In genomic region chr2:145260674-145261073, GRCh38 we compare ENCODE assay signal across 22 cellular contexts.
A peak's percentile ranks its signal among the peaks of the same experiment; 100 is the strongest.
DNase-seq lines count a peak whose midpoint lies in the region; ATAC-seq and TF ChIP-seq lines count a peak whose summit lies in the region.
"Had no signal": no experiment of that assay in that cellular context is flagged by ENCODE, and none has a peak within 500 bp of the region (broad histone marks: within the 10 kb centered on the region; RNA-seq: fewer than 3 reads in every experiment).

No MANE protein-coding gene starts in this region.

- no peak for TF ChIP-seq POLR2A in right lobe of liver (IDR thresholded peaks at IDR 0.05)

- H3K9me3 Mint-ChIP-seq in activated naive CD8-positive, alpha-beta T cell treated with anti-CD3 and anti-CD28 coated beads, Interleukin-2, amount 50 U/mL, for 24 hours: peaks cover 8% of the 10 kb centered on the region
- H3K9me3 Mint-ChIP-seq in activated naive CD8-positive, alpha-beta T cell treated with anti-CD3 and anti-CD28 coated beads for 36 hours: no peaks in the 10 kb centered on the region
- H3K9me3 Mint-ChIP-seq in stimulated activated effector memory CD8-positive, alpha-beta T cell treated with anti-CD3 and anti-CD28 coated beads, Interleukin-12 subunit alpha, Interleukin-12 subunit beta, amount 100 ng/mL, for 72 hours: no peaks in the 10 kb centered on the region
- H3K9me3 Mint-ChIP-seq in stimulated activated naive CD8-positive, alpha-beta T cell treated with anti-CD3 and anti-CD28 coated beads, Interleukin-15, amount 100 ng/mL, for 72 hours: peaks cover 0 to 4% of the 10 kb centered on the region in 2 donors
- H3K9me3 Mint-ChIP-seq: CD8-positive, alpha-beta memory T cell had no signal

- no peak overlapping the region for H3K27ac Mint-ChIP-seq in activated naive CD8-positive, alpha-beta T cell treated with anti-CD3 and anti-CD28 coated beads, Interleukin-2, amount 50 U/mL, for 24 hours
- H3K27ac Mint-ChIP-seq in activated naive CD8-positive, alpha-beta T cell treated with anti-CD3 and anti-CD28 coated beads for 36 hours: no peak overlapping the region
- no peak overlapping the region for H3K27ac Mint-ChIP-seq in stimulated activated effector memory CD8-positive, alpha-beta T cell treated with anti-CD3 and anti-CD28 coated beads, Interleukin-12 subunit alpha, Interleukin-12 subunit beta, amount 100 ng/mL, for 72 hours
- H3K27ac Mint-ChIP-seq in stimulated activated naive CD8-positive, alpha-beta T cell treated with anti-CD3 and anti-CD28 coated beads, Interleukin-15, amount 100 ng/mL, for 72 hours: no peak overlapping the region
- H3K27ac Mint-ChIP-seq: CD4-positive, alpha-beta memory T cell; CD4-positive, CD25-positive, alpha-beta regulatory T cell; CD8-positive, alpha-beta memory T cell had no signal

- no peak overlapping the region for H3K4me3 ChIP-seq in right lobe of liver
- H3K4me3 ChIP-seq: BLaER1, GM12878 had no signal

- no peaks in the 10 kb centered on the region for H3K36me3 Mint-ChIP-seq in activated naive CD8-positive, alpha-beta T cell treated with anti-CD3 and anti-CD28 coated beads, Interleukin-2, amount 50 U/mL, for 24 hours (ENCODE audit: low read depth)
- no peaks in the 10 kb centered on the region for H3K36me3 Mint-ChIP-seq in activated naive CD8-positive, alpha-beta T cell treated with anti-CD3 and anti-CD28 coated beads for 36 hours
- no peaks in the 10 kb centered on the region for H3K36me3 Mint-ChIP-seq in stimulated activated effector memory CD8-positive, alpha-beta T cell treated with anti-CD3 and anti-CD28 coated beads, Interleukin-12 subunit alpha, Interleukin-12 subunit beta, amount 100 ng/mL, for 72 hours
- H3K36me3 Mint-ChIP-seq: CD4-positive, alpha-beta memory T cell; CD4-positive, CD25-positive, alpha-beta regulatory T cell had no signal

- intact Hi-C loops in right lobe of liver (cut with DNase I): no loop called here

- peaks cover 47% of the 10 kb centered on the region for H3K27me3 Mint-ChIP-seq in activated naive CD8-positive, alpha-beta T cell treated with anti-CD3 and anti-CD28 coated beads, Interleukin-2, amount 50 U/mL, for 24 hours
- peaks cover 30% of the 10 kb centered on the region for H3K27me3 Mint-ChIP-seq in activated naive CD8-positive, alpha-beta T cell treated with anti-CD3 and anti-CD28 coated beads for 36 hours
- peaks cover 33% of the 10 kb centered on the region for H3K27me3 Mint-ChIP-seq in stimulated activated naive CD8-positive, alpha-beta T cell treated with anti-CD3 and anti-CD28 coated beads, Interleukin-15, amount 100 ng/mL, for 72 hours
- H3K27me3 Mint-ChIP-seq: CD4-positive, CD25-positive, alpha-beta regulatory T cell had no signal

- peak; percentile 57 for ATAC-seq in activated naive CD8-positive, alpha-beta T cell treated with anti-CD3 and anti-CD28 coated beads, Interleukin-2, amount 50 U/mL, for 24 hours
- ATAC-seq in stimulated activated effector memory CD8-positive, alpha-beta T cell treated with anti-CD3 and anti-CD28 coated beads, Interleukin-12 subunit alpha, Interleukin-12 subunit beta, amount 100 ng/mL, for 72 hours: peak; percentile 60
- ATAC-seq in stimulated activated naive CD8-positive, alpha-beta T cell treated with anti-CD3 and anti-CD28 coated beads, Interleukin-15, amount 100 ng/mL, for 72 hours: peak; percentile 41
- ATAC-seq in right lobe of liver (no peak), GM21360 (IDR thresholded peaks at IDR 0.05; ENCODE audit: unreplicated experiment) (no peak)
- ATAC-seq: GM12878 had no signal

- peaks cover 18% of the 10 kb centered on the region for H3K4me1 Mint-ChIP-seq in activated naive CD8-positive, alpha-beta T cell treated with anti-CD3 and anti-CD28 coated beads, Interleukin-2, amount 50 U/mL, for 24 hours
- H3K4me1 Mint-ChIP-seq in activated naive CD8-positive, alpha-beta T cell treated with anti-CD3 and anti-CD28 coated beads for 36 hours: peaks cover 11% of the 10 kb centered on the region
- peaks cover 13% of the 10 kb centered on the region for H3K4me1 Mint-ChIP-seq in stimulated activated effector memory CD8-positive, alpha-beta T cell treated with anti-CD3 and anti-CD28 coated beads, Interleukin-12 subunit alpha, Interleukin-12 subunit beta, amount 100 ng/mL, for 72 hours
- peaks cover 7% of the 10 kb centered on the region for H3K4me1 Mint-ChIP-seq in stimulated activated naive CD8-positive, alpha-beta T cell treated with anti-CD3 and anti-CD28 coated beads, Interleukin-15, amount 100 ng/mL, for 72 hours
- H3K4me1 Mint-ChIP-seq: CD4-positive, alpha-beta memory T cell; CD4-positive, CD25-positive, alpha-beta regulatory T cell had no signal

- H3K27me3 ChIP-seq in right lobe of liver: no peaks in the 10 kb centered on the region
- H3K27me3 ChIP-seq: BE2C, BLaER1 had no signal

- 46% methylated on average over 2 of the region's 2 CpGs for WGBS in right lobe of liver (ENCODE audit: insufficient coverage, low coverage, low lambda C conversion rate, missing lambda C conversion rate)

- no peak overlapping the region for H3K27ac ChIP-seq in right lobe of liver
- H3K27ac ChIP-seq: BLaER1 had no signal

- DNase-seq in activated naive CD8-positive, alpha-beta T cell treated with anti-CD3 and anti-CD28 coated beads, Interleukin-2, amount 50 U/mL, for 24 hours: no peak
- DNase-seq in activated naive CD8-positive, alpha-beta T cell treated with anti-CD3 and anti-CD28 coated beads for 36 hours: no peak
- no peak for DNase-seq in stimulated activated effector memory CD8-positive, alpha-beta T cell treated with anti-CD3 and anti-CD28 coated beads, Interleukin-12 subunit alpha, Interleukin-12 subunit beta, amount 100 ng/mL, for 72 hours (ENCODE audit: low spot score in 2 of 2)
- no peak for DNase-seq in stimulated activated naive CD8-positive, alpha-beta T cell treated with anti-CD3 and anti-CD28 coated beads, Interleukin-15, amount 100 ng/mL, for 72 hours
- DNase-seq in right lobe of liver: no peak
- DNase-seq: 8988T; ACHN; BE2C; C1 segment of cervical spinal cord; CD4-positive, alpha-beta memory T cell; CD4-positive, CD25-positive, alpha-beta regulatory T cell; CD8-positive, alpha-beta memory T cell; DMS 273 treated with DMSO at 0.1 percent for 48 hours; DMS153; DMS53; DMS79; DND-41; EL; GDM1 had no signal

- H3K36me3 ChIP-seq in right lobe of liver: no peaks in the 10 kb centered on the region
- H3K36me3 ChIP-seq: BE2C, BLaER1 had no signal

- H3K9me3 ChIP-seq in right lobe of liver: no peaks in the 10 kb centered on the region
- H3K9me3 ChIP-seq: BE2C, BLaER1 had no signal

- H3K4me3 Mint-ChIP-seq in activated naive CD8-positive, alpha-beta T cell treated with anti-CD3 and anti-CD28 coated beads, Interleukin-2, amount 50 U/mL, for 24 hours: no peak overlapping the region
- no peak overlapping the region for H3K4me3 Mint-ChIP-seq in activated naive CD8-positive, alpha-beta T cell treated with anti-CD3 and anti-CD28 coated beads for 36 hours
- H3K4me3 Mint-ChIP-seq in stimulated activated effector memory CD8-positive, alpha-beta T cell treated with anti-CD3 and anti-CD28 coated beads, Interleukin-12 subunit alpha, Interleukin-12 subunit beta, amount 100 ng/mL, for 72 hours: no peak overlapping the region
- no peak overlapping the region for H3K4me3 Mint-ChIP-seq in stimulated activated naive CD8-positive, alpha-beta T cell treated with anti-CD3 and anti-CD28 coated beads, Interleukin-15, amount 100 ng/mL, for 72 hours
- H3K4me3 Mint-ChIP-seq: CD4-positive, alpha-beta memory T cell; CD4-positive, CD25-positive, alpha-beta regulatory T cell; CD8-positive, alpha-beta memory T cell had no signal

- no peaks in the 10 kb centered on the region for H3K4me1 ChIP-seq in right lobe of liver
- H3K4me1 ChIP-seq: BE2C had no signal

- TF ChIP-seq CTCF in right lobe of liver (IDR thresholded peaks at IDR 0.05): no peak

Comparison
In these comparisons a context has a peak if more than half of its experiments do, and no peak if none do; other contexts are left out.
1. ATAC-seq: peak in activated naive CD8-positive, alpha-beta T cell treated with anti-CD3 and anti-CD28 coated beads, Interleukin-2, amount 50 U/mL, for 24 hours (single experiment), stimulated activated effector memory CD8-positive, alpha-beta T cell treated with anti-CD3 and anti-CD28 coated beads, Interleukin-12 subunit alpha, Interleukin-12 subunit beta, amount 100 ng/mL, for 72 hours (single experiment) and stimulated activated naive CD8-positive, alpha-beta T cell treated with anti-CD3 and anti-CD28 coated beads, Interleukin-15, amount 100 ng/mL, for 72 hours (single experiment); none in right lobe of liver (0 of 4) and GM21360 (single experiment).